9 cellular contexts compared by ENCODE assay signal in the genomic region with DNA sequence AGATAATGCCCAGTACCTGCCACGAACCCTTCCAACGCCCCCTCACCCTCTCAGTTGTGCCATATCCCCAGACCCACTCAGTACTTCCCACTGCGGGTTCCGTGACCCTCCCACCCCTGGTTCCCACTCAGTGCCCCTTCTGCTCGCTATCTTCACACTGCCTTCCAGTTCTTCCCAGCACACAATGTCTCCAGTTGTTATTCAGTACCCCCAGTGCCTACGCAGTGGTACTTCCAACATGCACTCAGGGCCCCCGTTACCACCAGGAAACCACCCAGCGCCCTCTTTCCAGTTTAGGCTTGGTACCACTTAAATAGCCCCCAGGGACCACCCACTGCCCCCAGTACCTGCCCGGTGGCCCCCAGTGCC. TPM values are rescaled to one million over a fixed set of nuclear protein-coding genes. Genes with fewer than 3 reads are reported as not detected.
DNase-seq lines count a peak whose midpoint lies in the region; ATAC-seq and TF ChIP-seq lines count a peak whose summit lies in the region.
"Had no signal": no experiment of that assay in that cellular context is flagged by ENCODE, and none has a peak within 500 bp of the region (broad histone marks: within the 10 kb centered on the region; RNA-seq: fewer than 3 reads in every experiment).

No MANE protein-coding gene starts in this region.

- H3F3A ChIP-seq in Loucy (ENCODE audit: low read depth), result no peaks in the 10 kb centered on the region

- no peaks in the 10 kb centered on the region for H3K36me3 Mint-ChIP-seq in T-helper 2 cell treated with Interferon-gamma antibody and Interleukin-4, amounts not matched to agents 5 μg/mL and 100 μg/mL, for 36 hours (ENCODE audit: low read depth)
- peaks cover 5% of the 10 kb centered on the region for H3K36me3 Mint-ChIP-seq in central memory CD8-positive, alpha-beta T cell (ENCODE audit: insufficient read depth)
- H3K36me3 Mint-ChIP-seq in osteocyte (ENCODE audit: unreplicated experiment), result no peaks in the 10 kb centered on the region

- H3K4me2 ChIP-seq in Loucy (ENCODE audit: low read depth, low read length, poor library complexity, severe bottlenecking), result peak overlapping the region; percentile 42

- no peak overlapping the region for H3K9ac ChIP-seq in Loucy (ENCODE audit: low read depth, low read length, poor library complexity, severe bottlenecking)

- peaks cover 2% of the 10 kb centered on the region for H3K4me1 Mint-ChIP-seq in T-helper 2 cell treated with Interferon-gamma antibody and Interleukin-4, amounts not matched to agents 5 μg/mL and 100 μg/mL, for 36 hours (ENCODE audit: low read depth)
- peaks cover 27% of the 10 kb centered on the region for H3K4me1 Mint-ChIP-seq in central memory CD8-positive, alpha-beta T cell
- H3K4me1 Mint-ChIP-seq in osteocyte (ENCODE audit: unreplicated experiment), result peaks cover 32% of the 10 kb centered on the region

- no peaks in the 10 kb centered on the region for H3K9me3 Mint-ChIP-seq in T-helper 2 cell treated with Interferon-gamma antibody and Interleukin-4, amounts not matched to agents 5 μg/mL and 100 μg/mL, for 36 hours
- no peaks in the 10 kb centered on the region for H3K9me3 Mint-ChIP-seq in central memory CD8-positive, alpha-beta T cell
- no peaks in the 10 kb centered on the region for H3K9me3 Mint-ChIP-seq in osteocyte (ENCODE audit: unreplicated experiment)

- H3K79me2 ChIP-seq in Loucy (ENCODE audit: insufficient read depth, low read length), result no peaks in the 10 kb centered on the region

- peak overlapping the region; percentile 69 for H3K4me3 Mint-ChIP-seq in T-helper 2 cell treated with Interferon-gamma antibody and Interleukin-4, amounts not matched to agents 5 μg/mL and 100 μg/mL, for 36 hours
- peak overlapping the region; percentile 60 for H3K4me3 Mint-ChIP-seq in central memory CD8-positive, alpha-beta T cell
- peak overlapping the region; percentile 68 for H3K4me3 Mint-ChIP-seq in osteocyte (ENCODE audit: unreplicated experiment)

- peak overlapping the region; percentile 75 for H3K4me3 ChIP-seq in Loucy (ENCODE audit: low read length, poor library complexity, severe bottlenecking)

- ATAC-seq in central memory CD8-positive, alpha-beta T cell (replicated peaks; ENCODE audit: extremely low read depth, poor library complexity, severe bottlenecking), result no peak

- peaks cover 40% of the 10 kb centered on the region for H3K27me3 Mint-ChIP-seq in T-helper 2 cell treated with Interferon-gamma antibody and Interleukin-4, amounts not matched to agents 5 μg/mL and 100 μg/mL, for 36 hours (ENCODE audit: low read depth)
- peaks cover 33% of the 10 kb centered on the region for H3K27me3 Mint-ChIP-seq in central memory CD8-positive, alpha-beta T cell
- H3K27me3 Mint-ChIP-seq in osteocyte (ENCODE audit: unreplicated experiment), result no peaks in the 10 kb centered on the region

- H3K27ac Mint-ChIP-seq in T-helper 2 cell treated with Interferon-gamma antibody and Interleukin-4, amounts not matched to agents 5 μg/mL and 100 μg/mL, for 36 hours, result no peak overlapping the region
- H3K27ac Mint-ChIP-seq in central memory CD8-positive, alpha-beta T cell (ENCODE audit: low read depth), result no peak overlapping the region
- H3K27ac Mint-ChIP-seq in osteocyte (ENCODE audit: unreplicated experiment), result peak overlapping the region; percentile 10

- no peaks in the 10 kb centered on the region for H3K9me3 ChIP-seq in Loucy (ENCODE audit: insufficient read depth, low read depth, low read length)
- H3K9me3 ChIP-seq: upper lobe of right lung had no signal

- H4K20me1 ChIP-seq in Loucy (ENCODE audit: insufficient read depth, low read length, poor library complexity, severe bottlenecking), result no peaks in the 10 kb centered on the region

- H3K27me3 ChIP-seq in Loucy (ENCODE audit: insufficient read depth, low read length, poor library complexity, severe bottlenecking), result no peaks in the 10 kb centered on the region

- H3K36me3 ChIP-seq in Loucy (ENCODE audit: insufficient read depth, low read length), result no peaks in the 10 kb centered on the region
- H3K36me3 ChIP-seq: upper lobe of right lung had no signal

- 0 out of 2 replicates have a peak overlapping the region, but pooled peaks have one; percentile 91 for H2AFZ ChIP-seq in Loucy (ENCODE audit: low read length)

- TF ChIP-seq CTCF in Loucy (conservative IDR thresholded peaks at IDR 0.05; ENCODE audit: low read length), result no peak
- no peak for TF ChIP-seq CTCF in osteocyte (IDR thresholded peaks at IDR 0.05)

- no peak for DNase-seq in T-helper 2 cell treated with Interferon-gamma antibody and Interleukin-4, amounts not matched to agents 5 μg/mL and 100 μg/mL, for 36 hours (ENCODE audit: low spot score)
- DNase-seq in T-helper 2 cell, result no peak
- DNase-seq in central memory CD8-positive, alpha-beta T cell (ENCODE audit: low spot score in 2 of 2), result no peak
- DNase-seq in osteocyte (ENCODE audit: extremely low spot score, unreplicated experiment), result no peak
- no peak for DNase-seq in NCI-H128 (lab: John Stamatoyannopoulos, UW; ENCODE audit: unreplicated experiment)
- no peak for DNase-seq in occipital lobe (lab: John Stamatoyannopoulos, UW)
- DNase-seq in DMS53 treated with DMSO at 0.1 percent for 48 hours (lab: John Stamatoyannopoulos, UW; ENCODE audit: unreplicated experiment), result no peak

- peaks cover 5% of the 10 kb centered on the region for H3K4me1 ChIP-seq in Loucy (ENCODE audit: insufficient read depth, low read length, poor library complexity, severe bottlenecking)

- H3K9me2 ChIP-seq in Loucy (replicated peaks; ENCODE audit: low read depth, low read length), result no peaks in the 10 kb centered on the region

RNA-seq across cellular contexts. Expression of a gene that starts 30.6 kb away (rescaled TPM):
- total RNA-seq in osteocyte (0.57 and 0.62 TPM in 2 replicates), occipital lobe (17.0 TPM)
- total RNA-seq: upper lobe of right lung had no signal

Comparison
In these comparisons a context has a peak if more than half of its experiments do, and no peak if none do; other contexts are left out.
1. RNA of a gene that starts 30.6 kb away (total RNA-seq): 17.0 TPM in occipital lobe (single experiment); 0.57 to 0.62 TPM in osteocyte; every median in the first group is over 10 times any median in the second.
2. Peak in every context shown above with its lines, with median percentiles within 50 percentile points of each other: H3K4me3 Mint-ChIP-seq.